35 cellular contexts compared by ENCODE assay signal in the genomic region with DNA sequence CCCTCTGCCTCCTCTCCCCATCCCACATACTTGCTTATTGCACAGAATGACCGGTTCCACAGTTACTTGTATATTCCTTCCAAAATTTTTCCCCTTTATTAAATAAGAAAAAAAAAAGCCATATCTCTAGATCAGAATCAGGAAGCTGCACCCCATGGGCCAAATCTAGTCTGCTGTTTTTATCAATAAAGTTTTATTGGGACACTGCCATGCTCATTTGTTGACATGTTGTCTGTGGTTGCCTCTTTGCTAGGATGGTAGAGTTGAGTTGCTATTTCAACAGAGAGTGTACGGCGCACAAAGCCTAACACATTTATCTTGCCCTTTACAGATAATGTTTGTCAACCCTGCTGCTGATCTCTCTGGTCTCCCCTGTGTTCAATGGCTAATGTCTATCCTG. TPM values are rescaled to one million over a fixed set of nuclear protein-coding genes. Genes with fewer than 3 reads are reported as not detected.
"Had no signal": no experiment of that assay in that cellular context is flagged by ENCODE, and none has a peak within 500 bp of the region (broad histone marks: within the 10 kb centered on the region; RNA-seq: fewer than 3 reads in every experiment).

No MANE protein-coding gene starts in this region.

- DNase-seq: Karpas-422, Kasumi-1, MG63, MM.1S, MV-4-11, NCI-H1048, NCI-H1092, NCI-H1092 treated with DMSO at 0.1 percent for 48 hours, NCI-H1105, NCI-H1105 treated with DMSO at 0.1 percent for 48 hours, NCI-H1417, NCI-H1417 treated with DMSO at 0.1 percent for 48 hours, NCI-H1436, NCI-H1436 treated with DMSO at 0.1 percent for 48 hours, NCI-H146, NCI-H1694, NCI-H1694 treated with DMSO at 0.1 percent for 48 hours, NCI-H187, NCI-H187 treated with DMSO at 0.1 percent for 48 hours, NCI-H1930, NCI-H2029, NCI-H2029 treated with DMSO at 0.1 percent for 48 hours, NCI-H2081, NCI-H2081 treated with DMSO at 0.1 percent for 48 hours, NCI-H2107, NCI-H2171, NCI-H2171 treated with DMSO at 0.1 percent for 48 hours, NCI-H2227 treated with DMSO at 0.1 percent for 48 hours, NCI-H226, NCI-H345, NCI-H446, NCI-H446 treated with DMSO at 0.1 percent for 48 hours, NCI-H510A, NCI-H510A treated with DMSO at 0.1 percent for 48 hours had no signal

- H3K4me3 ChIP-seq: MG63 had no signal

- H3K36me3 ChIP-seq: MG63 had no signal

- H3K27me3 ChIP-seq: MG63 had no signal

RNA-seq across cellular contexts. Expression of gene PIEZO2, which starts 15.8 kb away (rescaled TPM):
- total RNA-seq: NCI-H460 had no signal
